In genomic region chr14:103334644-103335603, GRCh38 we compare ENCODE assay signal across 1 cellular context.
TF ChIP-seq lines count a peak whose summit lies in the region.

No MANE protein-coding gene starts in this region.

TF ChIP-seq in GM23338, 12 proteins besides CTCF, POLR2A, EP300 and RAD21 (continued from another document):
- TF ChIP-seq ZNF462 (CRISPR knock-in tag; IDR thresholded peaks at IDR 0.05) = no peak
- no peak for TF ChIP-seq ZNF114 (CRISPR knock-in tag; IDR thresholded peaks at IDR 0.05)
- no peak for TF ChIP-seq STAT1 (IDR thresholded peaks at IDR 0.05; ENCODE audit: unreplicated experiment)
- no peak for TF ChIP-seq ETS1 (IDR thresholded peaks at IDR 0.05)
- TF ChIP-seq CREB1 (CRISPR knock-in tag; IDR thresholded peaks at IDR 0.05; ENCODE audit: low read depth) = no peak
